In genomic region chr7:3206771-3207191, GRCh38 we compare ENCODE assay signal across 1 cellular context.
TF ChIP-seq lines count a peak whose summit lies in the region.

No MANE protein-coding gene starts in this region.

TF ChIP-seq in HepG2, 621 proteins besides CTCF, POLR2A, EP300 and RAD21:
- TF ChIP-seq ZBTB40 (IDR thresholded peaks at IDR 0.05) (0 out of 2 replicates have a peak, but pooled peaks have one; percentile 29), ZBTB40 (CRISPR knock-in tag; IDR thresholded peaks at IDR 0.05) (peak; percentile 94), ZBTB33 (CRISPR knock-in tag; IDR thresholded peaks at IDR 0.05) (no peak)
